In genomic region chr6:40588480-40588879, GRCh38 we compare ENCODE assay signal across 19 cellular contexts. TPM values are rescaled to one million over a fixed set of nuclear protein-coding genes. Genes with fewer than 3 reads are reported as not detected.
DNase-seq lines count a peak whose midpoint lies in the region; ATAC-seq and TF ChIP-seq lines count a peak whose summit lies in the region.
"Had no signal": no experiment of that assay in that cellular context is flagged by ENCODE, and none has a peak within 500 bp of the region (broad histone marks: within the 10 kb centered on the region; RNA-seq: fewer than 3 reads in every experiment).

No MANE protein-coding gene starts in this region.

- H3K27me3 Mint-ChIP-seq in CD8-positive, alpha-beta T cell (ENCODE audit: low read depth), result peaks cover 32% of the 10 kb centered on the region
- H3K27me3 Mint-ChIP-seq in immature natural killer cell (ENCODE audit: low read depth in 3 of 3), result peaks cover 10 to 17% (median 11%) of the 10 kb centered on the region in 3 donors

- intact Hi-C loops in CD8-positive, alpha-beta T cell (cut with DNase I, micrococcal nuclease), result no loop called here

- no peak overlapping the region for H3K27ac Mint-ChIP-seq in CD8-positive, alpha-beta T cell
- H3K27ac Mint-ChIP-seq in immature natural killer cell, result no peak overlapping the region
- H3K27ac Mint-ChIP-seq: activated CD4-positive, alpha-beta memory T cell treated with anti-CD3 and anti-CD28 coated beads, Interleukin-2, amount 10 ng/mL, durations not matched to agents 7 days and 5 days; activated naive CD8-positive, alpha-beta T cell treated with anti-CD3 and anti-CD28 coated beads, Interleukin-2, amount 10 ng/mL, durations not matched to agents 7 days and 5 days; activated T-cell treated with anti-CD3 and anti-CD28 coated beads, Interleukin-2, amount 50 U/mL, for 24 hours; stimulated activated naive B cell treated with anti-CD40 and anti-IgM and Interleukin-4, amounts not matched to agents 10 μg/mL and 1 μg/mL and 100 μg/mL, for 72 hours had no signal

- H3K4me1 ChIP-seq in BLaER1, result peaks cover 34% of the 10 kb centered on the region
- H3K4me1 ChIP-seq in CD8-positive, alpha-beta T cell (ENCODE audit: insufficient read depth, low read length), result peaks cover 22% of the 10 kb centered on the region

- no peaks in the 10 kb centered on the region for H3K9me3 Mint-ChIP-seq in CD8-positive, alpha-beta T cell
- H3K9me3 Mint-ChIP-seq in immature natural killer cell, result no peaks in the 10 kb centered on the region
- H3K9me3 Mint-ChIP-seq: activated CD4-positive, alpha-beta memory T cell treated with anti-CD3 and anti-CD28 coated beads, Interleukin-2, amount 10 ng/mL, durations not matched to agents 7 days and 5 days; activated naive CD8-positive, alpha-beta T cell treated with anti-CD3 and anti-CD28 coated beads, Interleukin-2, amount 10 ng/mL, durations not matched to agents 7 days and 5 days; activated T-cell treated with anti-CD3 and anti-CD28 coated beads, Interleukin-2, amount 50 U/mL, for 24 hours; stimulated activated naive B cell treated with anti-CD40 and anti-IgM and Interleukin-4, amounts not matched to agents 10 μg/mL and 1 μg/mL and 100 μg/mL, for 72 hours had no signal

- H3K4me1 Mint-ChIP-seq in CD8-positive, alpha-beta T cell (ENCODE audit: low read depth), result peaks cover 19% of the 10 kb centered on the region
- peaks cover 0 to 40% of the 10 kb centered on the region in 2 donors for H3K4me1 Mint-ChIP-seq in immature natural killer cell

- H3K36me3 ChIP-seq in BLaER1, result no peaks in the 10 kb centered on the region
- H3K36me3 ChIP-seq in CD8-positive, alpha-beta T cell (ENCODE audit: insufficient read depth, low read length), result no peaks in the 10 kb centered on the region
- H3K36me3 ChIP-seq: brain microvascular endothelial cell, sigmoid colon, tibial artery had no signal

- no peak for ATAC-seq in CD8-positive, alpha-beta T cell
- no peak for ATAC-seq in HG03045 (IDR thresholded peaks at IDR 0.05; ENCODE audit: unreplicated experiment)

- H3K36me3 Mint-ChIP-seq in CD8-positive, alpha-beta T cell, result no peaks in the 10 kb centered on the region
- no peaks in the 10 kb centered on the region for H3K36me3 Mint-ChIP-seq in immature natural killer cell
- H3K36me3 Mint-ChIP-seq: activated naive CD8-positive, alpha-beta T cell treated with anti-CD3 and anti-CD28 coated beads, Interleukin-2, amount 10 ng/mL, durations not matched to agents 7 days and 5 days; stimulated activated naive B cell treated with anti-CD40 and anti-IgM and Interleukin-4, amounts not matched to agents 10 μg/mL and 1 μg/mL and 100 μg/mL, for 72 hours had no signal

- TF ChIP-seq CTCF in CD8-positive, alpha-beta T cell (IDR thresholded peaks at IDR 0.05), result no peak

- peaks cover 23% of the 10 kb centered on the region for H4K20me1 ChIP-seq in BLaER1

- no peak overlapping the region for H3K9ac ChIP-seq in BLaER1
- H3K9ac ChIP-seq: parathyroid adenoma had no signal

- H3K9me3 ChIP-seq in BLaER1, result no peaks in the 10 kb centered on the region
- H3K9me3 ChIP-seq in CD8-positive, alpha-beta T cell (ENCODE audit: low read length), result no peaks in the 10 kb centered on the region
- H3K9me3 ChIP-seq: sigmoid colon, tibial artery had no signal

- POLR2A ChIA-PET in CD8-positive, alpha-beta T cell (lab: Charles Lee), result no interaction called here

- H3K4me2 ChIP-seq in BLaER1, result peak overlapping the region; percentile 98

- H3K4me3 Mint-ChIP-seq in CD8-positive, alpha-beta T cell, result peak overlapping the region; percentile 58
- H3K4me3 Mint-ChIP-seq in immature natural killer cell, result peak overlapping the region in 4 of 5 donors; percentile 54 to 68 (median 65)
- H3K4me3 Mint-ChIP-seq: activated CD4-positive, alpha-beta memory T cell treated with anti-CD3 and anti-CD28 coated beads, Interleukin-2, amount 10 ng/mL, durations not matched to agents 7 days and 5 days; activated naive CD8-positive, alpha-beta T cell treated with anti-CD3 and anti-CD28 coated beads, Interleukin-2, amount 10 ng/mL, durations not matched to agents 7 days and 5 days; activated T-cell treated with anti-CD3 and anti-CD28 coated beads, Interleukin-2, amount 50 U/mL, for 24 hours had no signal

- CTCF ChIA-PET in CD8-positive, alpha-beta T cell (lab: Charles Lee), result interaction anchor here (0.6 to 2.5 kb wide), 3 partner anchors 18 to 260 kb away, joined by 3 to 17 read pairs (median 7); no protein-coding TSS in a partner anchor

- DNase-seq in CD8-positive, alpha-beta T cell, result no peak
- peak; percentile 13 for DNase-seq in NCI-H510A (lab: John Stamatoyannopoulos, UW)
- no peak for DNase-seq in immature natural killer cell
- no peak for DNase-seq in substantia nigra (lab: John Stamatoyannopoulos, UW)
- no peak for DNase-seq in NCI-H774 (lab: John Stamatoyannopoulos, UW)
- DNase-seq: activated CD4-positive, alpha-beta memory T cell treated with anti-CD3 and anti-CD28 coated beads, Interleukin-2, amount 10 ng/mL, durations not matched to agents 7 days and 5 days; activated CD4-positive, CD25-positive, alpha-beta regulatory T cell; activated naive CD8-positive, alpha-beta T cell treated with anti-CD3 and anti-CD28 coated beads, Interleukin-2, amount 10 ng/mL, durations not matched to agents 7 days and 5 days; activated T-cell treated with anti-CD3 and anti-CD28 coated beads, Interleukin-2, amount 50 U/mL, for 24 hours; brain microvascular endothelial cell; sigmoid colon; stimulated activated naive B cell treated with anti-CD40 and anti-IgM and Interleukin-4, amounts not matched to agents 10 μg/mL and 1 μg/mL and 100 μg/mL, for 72 hours; tibial artery had no signal

- H3K27me3 ChIP-seq in BLaER1, result peaks cover 8% of the 10 kb centered on the region
- H3K27me3 ChIP-seq in CD8-positive, alpha-beta T cell (ENCODE audit: insufficient read depth, low read length), result no peaks in the 10 kb centered on the region

- no peak overlapping the region for H3K4me3 ChIP-seq in BLaER1
- H3K4me3 ChIP-seq in CD8-positive, alpha-beta T cell (ENCODE audit: low read depth, low read length), result no peak overlapping the region
- H3K4me3 ChIP-seq: lung had no signal

- no peak overlapping the region for H3K27ac ChIP-seq in BLaER1
- no peak overlapping the region for H3K27ac ChIP-seq in CD8-positive, alpha-beta T cell (ENCODE audit: low read depth, low read length)
- H3K27ac ChIP-seq in substantia nigra (ENCODE audit: low read depth, low read length, poor library complexity, severe bottlenecking), result no peak overlapping the region
- H3K27ac ChIP-seq: brain microvascular endothelial cell, tibial artery had no signal

RNA-seq across cellular contexts. Expression of gene LRFN2, which starts 1.3 kb away (rescaled TPM):
- under 1 TPM; 0.11 TPM for total RNA-seq in CD8-positive, alpha-beta T cell
- polyA plus RNA-seq in immature natural killer cell, result 1 to 10 TPM in 1 of 3 donors, under 1 TPM in 2; 0.67 to 1.8 (median 0.87) TPM
- total RNA-seq: activated naive CD8-positive, alpha-beta T cell treated with anti-CD3 and anti-CD28 coated beads, Interleukin-2, amount 10 ng/mL, durations not matched to agents 7 days and 5 days; endothelial cell of umbilical vein; NCI-H460 had no signal
- polyA plus RNA-seq: endothelial cell of umbilical vein had no signal
